Comparison of ENCODE assay signal across 16 cellular contexts in the genomic region with DNA sequence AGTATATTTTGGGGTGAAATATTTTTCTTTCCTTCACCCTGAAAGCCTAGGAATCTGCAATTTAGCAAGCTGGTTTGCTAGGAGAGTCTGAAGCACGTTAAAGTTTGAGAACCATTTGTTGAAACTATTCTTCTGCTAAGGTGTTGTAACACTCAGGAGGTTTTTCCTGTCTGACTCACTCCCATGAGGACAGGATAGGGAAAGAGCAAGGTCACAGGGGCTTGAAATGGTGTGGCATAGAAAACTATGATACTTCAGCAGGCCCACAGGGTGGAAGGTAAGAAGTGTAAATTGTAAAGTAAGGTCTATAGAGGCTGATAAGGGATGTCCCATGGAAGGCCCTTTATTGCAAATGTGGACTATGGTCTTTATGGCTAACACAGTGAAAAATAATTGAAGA.
A peak's percentile ranks its signal among the peaks of the same experiment; 100 is the strongest.
DNase-seq lines count a peak whose midpoint lies in the region; ATAC-seq and TF ChIP-seq lines count a peak whose summit lies in the region.
"Had no signal": no experiment of that assay in that cellular context is flagged by ENCODE, and none has a peak within 500 bp of the region (broad histone marks: within the 10 kb centered on the region; RNA-seq: fewer than 3 reads in every experiment).

No MANE protein-coding gene starts in this region.

- H3K4me1 Mint-ChIP-seq in CD8-positive, alpha-beta T cell (ENCODE audit: low read depth) = no peaks in the 10 kb centered on the region
- H3K4me1 Mint-ChIP-seq: B cell; stimulated activated memory B cell treated with anti-CD40 and anti-IgM and Interleukin-4, amounts not matched to agents 10 μg/mL and 1 μg/mL and 100 μg/mL, for 72 hours had no signal

- no peaks in the 10 kb centered on the region for H3K27me3 Mint-ChIP-seq in CD8-positive, alpha-beta T cell (ENCODE audit: low read depth)
- H3K27me3 Mint-ChIP-seq: B cell; stimulated activated memory B cell treated with anti-CD40 and anti-IgM and Interleukin-4, amounts not matched to agents 10 μg/mL and 1 μg/mL and 100 μg/mL, for 72 hours had no signal

- CTCF ChIA-PET in CD8-positive, alpha-beta T cell (lab: Charles Lee) = no interaction called here

- POLR2A ChIA-PET in CD8-positive, alpha-beta T cell (lab: Charles Lee) = no interaction called here

- H3K9me3 ChIP-seq in HUES6 (ENCODE audit: control insufficient read depth, insufficient read depth, low read depth, low read length) (peaks cover 15% of the 10 kb centered on the region), left lung (peaks cover 0 to 16% of the 10 kb centered on the region in 2 donors)
- no peaks in the 10 kb centered on the region for H3K9me3 ChIP-seq in CD8-positive, alpha-beta T cell (ENCODE audit: low read length)
- H3K9me3 ChIP-seq in effector memory CD4-positive, alpha-beta T cell (ENCODE audit: control insufficient read depth, low read length) = no peaks in the 10 kb centered on the region
- H3K9me3 ChIP-seq: pancreas had no signal

- no peaks in the 10 kb centered on the region for H3K27me3 ChIP-seq in HUES6 (ENCODE audit: control insufficient read depth, insufficient read depth, low read length)
- H3K27me3 ChIP-seq in left lung = no peaks in the 10 kb centered on the region
- H3K27me3 ChIP-seq in CD8-positive, alpha-beta T cell (ENCODE audit: insufficient read depth, low read length) = no peaks in the 10 kb centered on the region
- no peaks in the 10 kb centered on the region for H3K27me3 ChIP-seq in effector memory CD4-positive, alpha-beta T cell (replicated peaks; ENCODE audit: control insufficient read depth, insufficient read depth, low read length, poor library complexity, severe bottlenecking)
- H3K27me3 ChIP-seq: pancreas had no signal

- intact Hi-C loops in left lung (cut with DNase I) = no loop called here
- intact Hi-C loops in CD8-positive, alpha-beta T cell (cut with DNase I, micrococcal nuclease) = no loop called here

- ATAC-seq in GM19023 (IDR thresholded peaks at IDR 0.05; ENCODE audit: unreplicated experiment) (peak; percentile 5), left lung (peak; percentile 56)
- ATAC-seq in CD8-positive, alpha-beta T cell = no peak
- ATAC-seq: stimulated activated memory B cell treated with anti-CD40 and anti-IgM and Interleukin-4, amounts not matched to agents 10 μg/mL and 1 μg/mL and 100 μg/mL, for 72 hours had no signal

- H3K9me3 Mint-ChIP-seq in CD8-positive, alpha-beta T cell = peaks cover 9% of the 10 kb centered on the region

- peak overlapping the region; percentile 52; the same call in 1 of the 2 replicates for H3K27ac ChIP-seq in HUES6 (ENCODE audit: low read depth, low read length)
- no peak overlapping the region for H3K27ac ChIP-seq in left lung
- no peak overlapping the region for H3K27ac ChIP-seq in CD8-positive, alpha-beta T cell (ENCODE audit: low read depth, low read length)
- H3K27ac ChIP-seq in effector memory CD4-positive, alpha-beta T cell (ENCODE audit: insufficient read depth, low read length, poor library complexity, severe bottlenecking) = no peak overlapping the region
- H3K27ac ChIP-seq: pancreas had no signal

- no peak for TF ChIP-seq CTCF in left lung (IDR thresholded peaks at IDR 0.05)
- TF ChIP-seq CTCF in CD8-positive, alpha-beta T cell (IDR thresholded peaks at IDR 0.05) = no peak

- H3K4me3 Mint-ChIP-seq in CD8-positive, alpha-beta T cell = no peak overlapping the region
- H3K4me3 Mint-ChIP-seq: B cell; stimulated activated memory B cell treated with anti-CD40 and anti-IgM and Interleukin-4, amounts not matched to agents 10 μg/mL and 1 μg/mL and 100 μg/mL, for 72 hours; T-helper 1 cell treated with Interleukin-12 subunit alpha and Interleukin-12 subunit beta and Interleukin-4 antibody, amounts not matched to agents 30 μg/mL and 1 μg/mL, for 36 hours had no signal

- H3K27ac Mint-ChIP-seq in CD8-positive, alpha-beta T cell = no peak overlapping the region
- H3K27ac Mint-ChIP-seq: B cell; stimulated activated memory B cell treated with anti-CD40 and anti-IgM and Interleukin-4, amounts not matched to agents 10 μg/mL and 1 μg/mL and 100 μg/mL, for 72 hours; T-helper 1 cell treated with Interleukin-12 subunit alpha and Interleukin-12 subunit beta and Interleukin-4 antibody, amounts not matched to agents 30 μg/mL and 1 μg/mL, for 36 hours had no signal

- peaks cover 43% of the 10 kb centered on the region for H3K36me3 Mint-ChIP-seq in CD8-positive, alpha-beta T cell

- no peak overlapping the region for H3K9ac ChIP-seq in HUES6 (ENCODE audit: low read length)

- H3K4me3 ChIP-seq in HUES6 (ENCODE audit: low read depth, low read length) = no peak overlapping the region
- no peak overlapping the region for H3K4me3 ChIP-seq in left lung
- H3K4me3 ChIP-seq in CD8-positive, alpha-beta T cell (ENCODE audit: low read depth, low read length) = no peak overlapping the region
- H3K4me3 ChIP-seq in effector memory CD4-positive, alpha-beta T cell (ENCODE audit: insufficient read depth, low read depth, low read length, poor library complexity, severe bottlenecking) = no peak overlapping the region
- H3K4me3 ChIP-seq: pancreas had no signal

- DNase-seq in dermis blood vessel endothelial cell (peak; percentile 1), left lung (no peak), LoVo (ENCODE audit: low spot score) (no peak), foreskin melanocyte (no peak)
- no peak for DNase-seq in CD8-positive, alpha-beta T cell
- no peak for DNase-seq in effector memory CD4-positive, alpha-beta T cell
- DNase-seq: activated CD4-positive, alpha-beta T cell treated with anti-CD3 and anti-CD28 coated beads, Interleukin-2, amount 50 U/mL, for 4 hours; activated gamma-delta T cell treated with Interleukin-2 at 50 U/mL for 16 hours; EL; pancreas; stimulated activated CD4-positive, alpha-beta T cell treated with anti-CD3 and anti-CD28 coated beads, Interleukin-2, amount 100 ng/mL, for 24 hours had no signal

- H3K4me1 ChIP-seq in HUES6 (ENCODE audit: control insufficient read depth, insufficient read depth, low read length) (peaks cover 26% of the 10 kb centered on the region), left lung (no peaks in the 10 kb centered on the region)
- H3K4me1 ChIP-seq in CD8-positive, alpha-beta T cell (ENCODE audit: insufficient read depth, low read length) = no peaks in the 10 kb centered on the region
- no peaks in the 10 kb centered on the region for H3K4me1 ChIP-seq in effector memory CD4-positive, alpha-beta T cell (ENCODE audit: control insufficient read depth, insufficient read depth, low read length, poor library complexity, severe bottlenecking)
- H3K4me1 ChIP-seq: pancreas had no signal

- H3K36me3 ChIP-seq in HUES6 (ENCODE audit: control insufficient read depth, insufficient read depth, low read length) = no peaks in the 10 kb centered on the region
- H3K36me3 ChIP-seq in left lung = no peaks in the 10 kb centered on the region
- H3K36me3 ChIP-seq in CD8-positive, alpha-beta T cell (ENCODE audit: insufficient read depth, low read length) = no peaks in the 10 kb centered on the region
- no peaks in the 10 kb centered on the region for H3K36me3 ChIP-seq in effector memory CD4-positive, alpha-beta T cell (ENCODE audit: control insufficient read depth, insufficient read depth, low read length)
- H3K36me3 ChIP-seq: pancreas had no signal
